ENCODE assay signal across 12 cellular contexts in the genomic region with DNA sequence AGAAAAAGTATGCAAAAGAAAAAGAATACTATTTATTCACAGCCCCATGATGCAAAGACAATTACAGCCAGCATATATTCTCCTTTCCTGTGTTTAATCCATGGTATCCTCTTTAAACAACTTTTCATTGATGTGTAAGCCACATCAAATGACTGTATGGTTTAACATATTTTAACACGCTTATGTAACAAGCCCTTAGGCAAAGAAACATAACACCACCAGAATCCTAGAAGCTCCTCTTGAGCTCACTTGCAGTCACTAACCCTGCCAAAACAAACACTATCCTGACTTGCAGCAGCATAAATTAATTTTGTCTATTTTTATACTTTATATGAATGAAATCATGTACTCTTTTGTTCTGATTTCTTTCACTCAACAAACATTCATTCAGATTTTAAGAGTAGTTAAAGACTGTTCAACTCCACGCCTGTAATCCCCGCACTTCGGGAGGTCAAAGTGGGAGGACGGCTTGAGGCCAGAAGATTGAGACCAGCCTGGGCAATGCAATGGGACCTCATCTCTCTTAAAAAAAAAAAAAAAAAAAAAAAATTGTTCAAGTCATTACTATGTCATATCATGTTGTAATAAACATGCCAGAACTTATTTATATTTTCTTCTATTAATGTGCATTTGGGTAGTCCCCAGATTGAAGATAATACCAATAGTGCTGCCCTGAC.
A peak's percentile ranks its signal among the peaks of the same experiment; 100 is the strongest.
DNase-seq lines count a peak whose midpoint lies in the region; ATAC-seq and TF ChIP-seq lines count a peak whose summit lies in the region.
"Had no signal": no experiment of that assay in that cellular context is flagged by ENCODE, and none has a peak within 500 bp of the region (broad histone marks: within the 10 kb centered on the region; RNA-seq: fewer than 3 reads in every experiment).

No MANE protein-coding gene starts in this region.

- H3K27me3 ChIP-seq in lower lobe of right lung (ENCODE audit: low read depth) (no peaks in the 10 kb centered on the region), spleen (replicated peaks in 1 of 7) (no peaks in the 10 kb centered on the region)
- H3K27me3 ChIP-seq: suprapubic skin had no signal

- intact Hi-C loops in lower lobe of right lung (cut with DNase I) (no loop called here), spleen (cut with DNase I; ENCODE audit: low total_unique reads) (no loop called here)

- TF ChIP-seq CTCF in lower lobe of right lung (IDR thresholded peaks at IDR 0.05) (no peak), spleen (IDR thresholded peaks at IDR 0.05 in 8 of 11, conservative IDR thresholded peaks at IDR 0.05 in 3 of 11) (no peak)

- ATAC-seq in lower lobe of right lung (peak; percentile 86 to 94), GM21737 (IDR thresholded peaks at IDR 0.05; ENCODE audit: unreplicated experiment) (no peak), GM18517 (IDR thresholded peaks at IDR 0.05; ENCODE audit: unreplicated experiment) (no peak)

- 90 to 95% (median 93%) methylated on average over 5 of the region's 5 CpGs for WGBS in spleen, 5 donors

- H3K9me3 ChIP-seq in SK-N-MC (ENCODE audit: low read depth, low read length) (no peaks in the 10 kb centered on the region), lower lobe of right lung (no peaks in the 10 kb centered on the region), spleen (no peaks in the 10 kb centered on the region)
- H3K9me3 ChIP-seq: suprapubic skin had no signal

- no peak overlapping the region for H3K9ac ChIP-seq in SK-N-MC (ENCODE audit: insufficient read length)

- DNase-seq in ELR (ENCODE audit: low read depth) (peak; percentile 14), NCI-H2029 treated with DMSO at 0.1 percent for 48 hours (lab: John Stamatoyannopoulos, UW) (peak; percentile 89), SK-N-MC (ENCODE audit: low read depth, low spot score) (peak; percentile 72), lower lobe of right lung (no peak), spleen (no peak)
- DNase-seq in activated CD4-positive, alpha-beta T cell treated with anti-CD3 and anti-CD28 coated beads for 1 hour, result no peak
- DNase-seq: effector memory CD4-positive, alpha-beta T cell; GDM1; immature natural killer cell had no signal

- H3K4me3 ChIP-seq in SK-N-MC (no peak overlapping the region), lower lobe of right lung (no peak overlapping the region), spleen (no peak overlapping the region)
- H3K4me3 ChIP-seq: suprapubic skin had no signal

- H3K27ac ChIP-seq in SK-N-MC (no peak overlapping the region), lower lobe of right lung (no peak overlapping the region), spleen (no peak overlapping the region)
- H3K27ac ChIP-seq: suprapubic skin had no signal

- H3K4me1 ChIP-seq in lower lobe of right lung, result no peaks in the 10 kb centered on the region
- H3K4me1 ChIP-seq in spleen, result no peaks in the 10 kb centered on the region

- H3K36me3 ChIP-seq in SK-N-MC (ENCODE audit: insufficient read depth, low read length) (no peaks in the 10 kb centered on the region; the same call in 1 of the 2 replicates), lower lobe of right lung (peaks cover 11% of the 10 kb centered on the region), spleen (peaks cover 0 to 35% (median 10%) of the 10 kb centered on the region in 6 donors)

- TF ChIP-seq POLR2A in spleen (IDR thresholded peaks at IDR 0.05), result no peak

Comparison
In these comparisons a context has a peak if more than half of its experiments do, and no peak if none do; other contexts are left out.
1. DNase-seq: peak in ELR (single experiment), NCI-H2029 treated with DMSO at 0.1 percent for 48 hours (single experiment) and SK-N-MC (single experiment); none in lower lobe of right lung (single experiment), spleen (single experiment) and activated CD4-positive, alpha-beta T cell treated with anti-CD3 and anti-CD28 coated beads for 1 hour (single experiment).
2. ATAC-seq: peak in lower lobe of right lung (2 of 2); none in GM21737 (single experiment) and GM18517 (single experiment).